8 cellular contexts compared by ENCODE assay signal in the genomic region with DNA sequence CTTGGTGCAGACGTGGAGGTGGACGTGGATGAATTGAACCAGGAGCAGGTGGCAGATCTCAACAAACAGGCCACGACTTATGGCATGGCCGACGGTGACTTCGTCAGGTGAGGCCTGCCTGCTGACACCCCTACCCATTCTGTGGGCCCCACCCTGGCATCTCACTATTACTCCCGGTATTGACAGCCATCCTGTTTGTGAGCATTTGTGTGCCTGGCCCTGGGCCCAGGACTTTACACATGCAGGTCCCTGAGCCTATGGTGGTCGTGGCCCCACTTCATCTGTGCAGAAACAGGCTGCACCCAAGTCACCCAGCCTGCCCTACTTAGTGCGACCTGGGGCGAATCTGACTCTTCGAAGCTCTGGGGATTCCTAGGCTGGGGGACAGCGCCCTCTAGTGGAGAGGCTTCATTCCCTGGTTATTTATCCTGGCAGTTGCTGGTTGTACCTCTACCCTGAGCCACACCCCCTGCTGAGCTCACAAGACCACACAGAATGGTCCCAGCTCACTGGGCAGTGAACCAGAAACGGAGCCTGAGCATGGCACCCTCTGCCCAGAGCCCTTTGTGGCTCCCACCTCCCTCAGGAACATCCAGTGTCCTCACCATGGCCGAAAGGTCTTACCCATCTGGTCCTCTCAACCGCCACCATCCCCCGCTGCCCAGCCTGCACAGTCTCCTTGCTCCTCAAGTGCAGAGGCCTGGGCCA. TPM values are rescaled to one million over a fixed set of nuclear protein-coding genes. Genes with fewer than 3 reads are reported as not detected.
DNase-seq lines count a peak whose midpoint lies in the region; ATAC-seq and TF ChIP-seq lines count a peak whose summit lies in the region.

No MANE protein-coding gene starts in this region.

- no peak for TF ChIP-seq POLR2A in transverse colon (IDR thresholded peaks at IDR 0.05)

- DNase-seq in GM12864 (ENCODE audit: low read depth) (no peak), SK-N-SH (peak; percentile 87), germinal center (ENCODE audit: low spot score) (peak; percentile 82), transverse colon (peak; percentile 87)
- peak; percentile 90 for DNase-seq in activated naive CD4-positive, alpha-beta T cell treated with anti-CD3 and anti-CD28 coated beads for 36 hours

- H3K4me3 Mint-ChIP-seq in activated naive CD4-positive, alpha-beta T cell treated with anti-CD3 and anti-CD28 coated beads for 36 hours, result no peak overlapping the region

- peak overlapping the region; percentile 32 for H3K27ac Mint-ChIP-seq in activated naive CD4-positive, alpha-beta T cell treated with anti-CD3 and anti-CD28 coated beads for 36 hours

- H3K79me2 ChIP-seq in SK-N-SH (ENCODE audit: insufficient read depth) (peaks cover 15% of the 10 kb centered on the region; the same call in 1 of the 2 replicates), parathyroid adenoma (peaks cover 27% of the 10 kb centered on the region)

- CTCF ChIA-PET in SK-N-SH (lab: Yijun Ruan, JAX), result interaction anchor here (0.5 to 3.2 kb wide), 40 partner anchors 9 to 286 kb away, joined by 3 to 43 read pairs (median 4); partner anchors contain the start of genes CLASRP, GEMIN7, PPP1R37 and RELB
- CTCF ChIA-PET in activated naive CD4-positive, alpha-beta T cell treated with anti-CD3 and anti-CD28 coated beads for 36 hours (lab: Charles Lee), result interaction anchor here (0.6 to 1.5 kb wide), 17 partner anchors 10 to 318 kb away, joined by 3 to 11 read pairs (median 4); partner anchors contain the start of genes CLASRP and ZNF296

- POLR2A ChIA-PET in SK-N-SH (lab: Yijun Ruan, JAX), result interaction anchor here (1.0 to 1.2 kb wide), 3 partner anchors 9 to 21 kb away, joined by 3 read pairs; partner anchors contain the start of genes CLASRP and GEMIN7

- no peaks in the 10 kb centered on the region for H3K4me1 Mint-ChIP-seq in activated naive CD4-positive, alpha-beta T cell treated with anti-CD3 and anti-CD28 coated beads for 36 hours (ENCODE audit: low read depth)

- 71% methylated on average over 13 of the region's 16 CpGs for WGBS in SK-N-SH (ENCODE audit: low lambda C conversion rate)
- WGBS in transverse colon (ENCODE audit: low coverage in 1 of 2), 2 donors, result 52% methylated on average over 16 of the region's 16 CpGs; no CpG with 5 or more reads in 1 of the 2 donors

- peaks cover 11% of the 10 kb centered on the region for H4K20me1 ChIP-seq in SK-N-SH (ENCODE audit: insufficient read depth)

- TF ChIP-seq CTCF in GM12864 (IDR thresholded peaks at IDR 0.05; ENCODE audit: low read depth, low read length, missing control alignments), result peak; percentile 94
- TF ChIP-seq CTCF in LNCAP (IDR thresholded peaks at IDR 0.05), result peak; percentile 60
- peak; percentile 93 for TF ChIP-seq CTCF in SK-N-SH (IDR thresholded peaks at IDR 0.05)
- peak; percentile 88 for TF ChIP-seq CTCF in parathyroid adenoma (IDR thresholded peaks at IDR 0.05)
- peak; percentile 89 to 93 (median 92) for TF ChIP-seq CTCF in transverse colon (IDR thresholded peaks at IDR 0.05)

- no peak for ATAC-seq in HG02938 (IDR thresholded peaks at IDR 0.05; ENCODE audit: unreplicated experiment)

- no peaks in the 10 kb centered on the region for H3F3A ChIP-seq in SK-N-SH (replicated peaks; ENCODE audit: insufficient read depth)

- H3K36me3 ChIP-seq in SK-N-SH (replicated peaks in 1 of 2; ENCODE audit: control insufficient read depth in 1 of 2, insufficient read depth in 2 of 2, low read length in 1 of 2), result peaks cover 38 to 75% of the 10 kb centered on the region in 2 experiments
- H3K36me3 ChIP-seq in parathyroid adenoma (ENCODE audit: control insufficient read depth, insufficient read depth, low read length), result no peaks in the 10 kb centered on the region
- H3K36me3 ChIP-seq in transverse colon, result peaks cover 0 to 77% (median 37%) of the 10 kb centered on the region in 4 donors

- no peaks in the 10 kb centered on the region for H3K9me3 Mint-ChIP-seq in activated naive CD4-positive, alpha-beta T cell treated with anti-CD3 and anti-CD28 coated beads for 36 hours

- no peak overlapping the region for H3K4me2 ChIP-seq in SK-N-SH
- no peak overlapping the region for H3K4me2 ChIP-seq in parathyroid adenoma (ENCODE audit: low read length)

- no peak overlapping the region for H3K9ac ChIP-seq in SK-N-SH
- H3K9ac ChIP-seq in parathyroid adenoma, result no peak overlapping the region

- peaks cover 41% of the 10 kb centered on the region for H3K36me3 Mint-ChIP-seq in activated naive CD4-positive, alpha-beta T cell treated with anti-CD3 and anti-CD28 coated beads for 36 hours (ENCODE audit: low read depth)

- intact Hi-C loops in activated naive CD4-positive, alpha-beta T cell treated with anti-CD3 and anti-CD28 coated beads for 36 hours (cut with micrococcal nuclease), result loop anchor here (1.0 to 5.0 kb wide), 3 partner anchors 57 to 188 kb away; partner anchors contain the start of genes EXOC3L2 and RELB
- intact Hi-C loops in transverse colon (cut with DNase I; ENCODE audit: low total_unique reads), result no loop called here

- peak; percentile 67 for TF ChIP-seq RAD21 in SK-N-SH (IDR thresholded peaks at IDR 0.05; ENCODE audit: low read length)

- H3K27me3 ChIP-seq in SK-N-SH (ENCODE audit: insufficient read depth), result no peaks in the 10 kb centered on the region
- H3K27me3 ChIP-seq in parathyroid adenoma (ENCODE audit: control insufficient read depth, insufficient read depth, low read length), result no peaks in the 10 kb centered on the region
- H3K27me3 ChIP-seq in transverse colon, result no peaks in the 10 kb centered on the region

- H3K4me1 ChIP-seq in SK-N-SH (ENCODE audit: control insufficient read depth in 1 of 2, insufficient read depth in 2 of 2, low read depth in 1 of 2, low read length in 1 of 2) (no peaks in the 10 kb centered on the region), parathyroid adenoma (no peaks in the 10 kb centered on the region), transverse colon (no peaks in the 10 kb centered on the region)

- no peaks in the 10 kb centered on the region for H3K27me3 Mint-ChIP-seq in activated naive CD4-positive, alpha-beta T cell treated with anti-CD3 and anti-CD28 coated beads for 36 hours (ENCODE audit: low read depth)

- TF ChIP-seq EP300 in SK-N-SH (IDR thresholded peaks at IDR 0.05; ENCODE audit: borderline replicate concordance in 1 of 2, low read depth in 1 of 2, low read length in 1 of 2), result no peak
- no peak for TF ChIP-seq EP300 in transverse colon (IDR thresholded peaks at IDR 0.05; ENCODE audit: low read depth)

- no peak overlapping the region for H3K4me3 ChIP-seq in GM12864 (ENCODE audit: low read depth, low read length)
- H3K4me3 ChIP-seq in SK-N-SH (ENCODE audit: low read depth in 2 of 2, low read length in 1 of 2), result no peak overlapping the region; a peak in 1 of 4 replicates
- no peak overlapping the region for H3K4me3 ChIP-seq in parathyroid adenoma (ENCODE audit: low read depth, low read length)
- no peak overlapping the region for H3K4me3 ChIP-seq in transverse colon

- H3K9me3 ChIP-seq in SK-N-SH (no peaks in the 10 kb centered on the region), parathyroid adenoma (ENCODE audit: control insufficient read depth, low read length) (no peaks in the 10 kb centered on the region), transverse colon (no peaks in the 10 kb centered on the region)

- H3K27ac ChIP-seq in SK-N-SH (ENCODE audit: low read depth in 2 of 2, low read length in 1 of 2) (no peak overlapping the region), parathyroid adenoma (no peak overlapping the region), transverse colon (no peak overlapping the region)

- H2AFZ ChIP-seq in SK-N-SH (ENCODE audit: low read depth) (no peak overlapping the region), parathyroid adenoma (no peak overlapping the region)

- no peaks in the 10 kb centered on the region for H3K9me2 ChIP-seq in SK-N-SH

- in situ Hi-C loops in transverse colon (cut with MboI; ENCODE audit: low pct_ligation_motif_present in 1 of 4, low pct_unique_long_range_greater_than_20kb in 1 of 4, low sequenced_read_pairs in 3 of 4), result no loop called here

TF ChIP-seq in SK-N-SH, 30 proteins besides CTCF, POLR2A, EP300 and RAD21:
- TF ChIP-seq SMC3 (IDR thresholded peaks at IDR 0.05; ENCODE audit: low read depth, low read length) (peak; percentile 51), FOXM1 (IDR thresholded peaks at IDR 0.05; ENCODE audit: low read depth) (no peak)
TF ChIP-seq in SK-N-SH: peak in this region for 1.

RNA-seq across cellular contexts. Expression of gene ZNF296, which starts 16.9 kb away (rescaled TPM):
- 0.16 and 0.21 TPM in 2 replicates for polyA plus RNA-seq in SK-N-SH (2012; rRNA removed)
- polyA plus RNA-seq in SK-N-SH (2012; cell fraction: cytosol; rRNA removed), result 0.06 and 0.12 TPM in 2 replicates
- 2.1 and 2.8 TPM in 2 replicates for polyA plus RNA-seq in SK-N-SH (2012; cell fraction: nucleus; rRNA removed)
- total RNA-seq in activated naive CD4-positive, alpha-beta T cell treated with anti-CD3 and anti-CD28 coated beads for 36 hours, result 1 to 10 TPM; 1.1 to 1.4 TPM
- 1 to 10 TPM in 3 of 4 donors, under 1 TPM in 1; 0.75 to 5.8 (median 3.5) TPM for total RNA-seq in transverse colon

RNA-seq across cellular contexts. Expression of gene GEMIN7, which starts 19.6 kb away (rescaled TPM):
- polyA plus RNA-seq in SK-N-SH (2012; rRNA removed), result 24.2 and 28.7 TPM in 2 replicates
- polyA plus RNA-seq in SK-N-SH (2012; cell fraction: cytosol; rRNA removed), result 14.5 and 19.1 TPM in 2 replicates
- polyA plus RNA-seq in SK-N-SH (2012; cell fraction: nucleus; rRNA removed), result 16.1 and 16.5 TPM in 2 replicates
- total RNA-seq in activated naive CD4-positive, alpha-beta T cell treated with anti-CD3 and anti-CD28 coated beads for 36 hours, result 10 to 100 TPM; 14.7 to 15.4 TPM
- total RNA-seq in transverse colon, result 10 to 100 TPM in 3 of 4 donors, 1 to 10 TPM in 1; 3.0 to 21.1 (median 15.9) TPM

RNA-seq across cellular contexts. Expression of gene CLASRP, which starts 20.6 kb away (rescaled TPM):
- 53.8 and 54.8 TPM in 2 replicates for polyA plus RNA-seq in SK-N-SH (2012; rRNA removed)
- 17.8 and 18.8 TPM in 2 replicates for polyA plus RNA-seq in SK-N-SH (2012; cell fraction: cytosol; rRNA removed)
- 283 and 291 TPM in 2 replicates for polyA plus RNA-seq in SK-N-SH (2012; cell fraction: nucleus; rRNA removed)
- 100 to 1,000 TPM; 106 to 113 TPM for total RNA-seq in activated naive CD4-positive, alpha-beta T cell treated with anti-CD3 and anti-CD28 coated beads for 36 hours
- total RNA-seq in transverse colon, result 100 to 1,000 TPM in 2 of 4 donors, 10 to 100 TPM in 2; 82.6 to 382 (median 100) TPM

RNA-seq across cellular contexts. Expression of gene PPP1R37, which starts 33.6 kb away (rescaled TPM):
- 19.3 and 24.4 TPM in 2 replicates for polyA plus RNA-seq in SK-N-SH (2012; rRNA removed)
- 9.4 and 14.2 TPM in 2 replicates for polyA plus RNA-seq in SK-N-SH (2012; cell fraction: cytosol; rRNA removed)
- 53.9 and 70.9 TPM in 2 replicates for polyA plus RNA-seq in SK-N-SH (2012; cell fraction: nucleus; rRNA removed)
- total RNA-seq in activated naive CD4-positive, alpha-beta T cell treated with anti-CD3 and anti-CD28 coated beads for 36 hours, result 10 to 100 TPM; 10.2 to 10.3 TPM
- total RNA-seq in transverse colon, result 10 to 100 TPM; 31.1 to 92.5 (median 45.2) TPM

RNA-seq across cellular contexts. Expression of gene RELB, which starts 58.1 kb away (rescaled TPM):
- polyA plus RNA-seq in SK-N-SH (2012; rRNA removed), result 9.5 and 12.6 TPM in 2 replicates
- 5.8 and 9.7 TPM in 2 replicates for polyA plus RNA-seq in SK-N-SH (2012; cell fraction: cytosol; rRNA removed)
- 14.8 and 15.1 TPM in 2 replicates for polyA plus RNA-seq in SK-N-SH (2012; cell fraction: nucleus; rRNA removed)
- 10 to 100 TPM; 55.4 to 57.3 TPM for total RNA-seq in activated naive CD4-positive, alpha-beta T cell treated with anti-CD3 and anti-CD28 coated beads for 36 hours
- total RNA-seq in transverse colon, result 10 to 100 TPM; 11.9 to 58.4 (median 34.8) TPM
